In the genomic region with DNA sequence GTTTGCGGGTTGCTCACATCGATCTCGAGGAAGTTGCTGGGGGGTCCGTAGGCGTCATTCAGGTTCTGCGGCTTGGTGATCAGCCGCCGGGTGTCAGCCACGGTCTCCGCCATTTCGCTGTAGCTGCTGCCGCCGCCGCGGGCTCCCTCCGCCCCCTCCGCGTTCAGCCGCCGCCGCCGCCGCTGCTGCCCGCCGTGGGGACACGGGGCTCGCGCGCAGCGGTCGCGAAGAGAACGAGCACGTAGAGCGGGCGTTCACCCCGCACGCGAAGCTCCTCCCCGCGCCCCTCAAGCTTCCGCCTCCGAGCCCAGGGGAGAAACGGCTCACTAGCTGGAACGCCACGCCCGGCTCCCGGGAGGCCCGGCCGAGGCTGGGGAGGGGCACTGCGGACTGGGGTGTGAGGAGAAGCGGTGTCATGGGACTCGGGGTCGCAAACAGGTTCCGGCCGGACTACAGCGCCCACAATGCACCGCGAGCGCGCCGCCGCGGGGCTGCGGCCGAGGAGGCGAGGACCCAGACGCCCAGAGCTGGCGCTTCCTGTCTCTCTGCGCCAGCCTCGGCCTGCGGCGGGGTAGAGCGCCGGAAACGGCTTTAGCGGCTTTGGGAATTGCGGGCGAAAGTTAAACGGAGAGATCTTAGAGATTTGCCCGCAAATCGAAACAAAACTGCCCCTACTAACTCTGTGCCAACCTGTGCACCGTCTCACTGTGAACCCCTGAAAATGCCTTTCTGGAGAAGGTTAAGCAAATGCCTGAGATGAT, we compare ENCODE assay signal across 8 cellular contexts. TPM values are rescaled to one million over a fixed set of nuclear protein-coding genes. Genes with fewer than 3 reads are reported as not detected.
DNase-seq lines count a peak whose midpoint lies in the region; ATAC-seq and TF ChIP-seq lines count a peak whose summit lies in the region.

A gene (minus strand): TSS at position 232 of the 761 bp plus-strand sequence. CDS start 119 bp downstream, at position 113.

- H3K4me2 ChIP-seq in SK-N-SH: peak within 1 kb of the TSS; percentile 97

- H3K9ac ChIP-seq in SK-N-SH: peak within 1 kb of the TSS; percentile 91

- peak within 1 kb of the TSS; percentile 98 for H2AFZ ChIP-seq in SK-N-SH (ENCODE audit: low read depth)

- H3K4me3 ChIP-seq in GM08714 (ENCODE audit: low read length) (peak within 1 kb of the TSS; percentile 91), HFF-Myc (replicated peaks; ENCODE audit: low read depth, low read length) (peak within 1 kb of the TSS; percentile 91), SK-N-SH (ENCODE audit: low read depth in 2 of 2, low read length in 1 of 2) (peak within 1 kb of the TSS; percentile 83 to 99), gastroesophageal sphincter (peak within 1 kb of the TSS; percentile 67 to 84)

- DNase-seq in HFF-Myc (ENCODE audit: extremely low read depth, low read depth) (peak; percentile 83), NAMALWA (ENCODE audit: low spot score) (peak; percentile 97), SK-N-SH (peak; percentile 98), non-pigmented ciliary epithelial cell (ENCODE audit: low read depth) (peak; percentile 74), superior temporal gyrus (ENCODE audit: extremely low spot score) (peak; percentile 92)
- DNase-seq in activated naive CD4-positive, alpha-beta T cell treated with anti-CD3 and anti-CD28 coated beads, Interleukin-2, amount 50 U/mL, for 16 hours: peak; percentile 88

- H3K36me3 ChIP-seq in SK-N-SH (replicated peaks in 1 of 2; ENCODE audit: control insufficient read depth in 1 of 2, insufficient read depth in 2 of 2, low read length in 1 of 2) (peaks cover 0 to under 1% of the 10 kb centered on the region in 2 experiments), gastroesophageal sphincter (peaks cover 0 to 5% of the 10 kb centered on the region in 2 donors)

- CTCF ChIA-PET in SK-N-SH (lab: Yijun Ruan, JAX): interaction anchor here (0.7 to 2.1 kb wide), 9 partner anchors 10 to 633 kb away, joined by 3 to 10 read pairs (median 3); a partner anchor contains a TSS

- TF ChIP-seq POLR2A in gastroesophageal sphincter (IDR thresholded peaks at IDR 0.05): peak; percentile 66 to 74

- peak; percentile 97 for ATAC-seq in gastroesophageal sphincter

- peaks cover 4% of the 10 kb centered on the region for H3F3A ChIP-seq in SK-N-SH (replicated peaks; ENCODE audit: insufficient read depth)

- 0% methylated on average over 20 of the region's 83 CpGs for WGBS in SK-N-SH (ENCODE audit: low lambda C conversion rate)
- WGBS in gastroesophageal sphincter (ENCODE audit: low coverage in 1 of 2), 2 donors: 0% methylated on average over 3 of the region's 83 CpGs; no CpG with 5 or more reads in 1 of the 2 donors

- TF ChIP-seq EP300 in SK-N-SH (IDR thresholded peaks at IDR 0.05; ENCODE audit: borderline replicate concordance in 1 of 2, low read depth in 1 of 2, low read length in 1 of 2): peak in 1 of 2 experiments; percentile 17; a peak in 1 of 4 replicates
- TF ChIP-seq EP300 in gastroesophageal sphincter (IDR thresholded peaks at IDR 0.05): no peak

- no peaks in the 10 kb centered on the region; the same call in 1 of the 2 replicates for H4K20me1 ChIP-seq in SK-N-SH (ENCODE audit: insufficient read depth)

- TF ChIP-seq RAD21 in SK-N-SH (IDR thresholded peaks at IDR 0.05; ENCODE audit: low read length): no peak

- POLR2A ChIA-PET in SK-N-SH (lab: Yijun Ruan, JAX): interaction anchor here (0.6 to 1.9 kb wide), 7 partner anchors 10 to 230 kb away, joined by 3 to 12 read pairs (median 3); a partner anchor contains a TSS

- H3K27ac ChIP-seq in SK-N-SH (ENCODE audit: low read depth in 2 of 2, low read length in 1 of 2) (peak within 1 kb of the TSS; percentile 85 to 95), gastroesophageal sphincter (peak within 1 kb of the TSS; percentile 78 to 99 (median 96))

- H3K79me2 ChIP-seq in SK-N-SH (ENCODE audit: insufficient read depth): peaks cover 49% of the 10 kb centered on the region

- H3K9me3 ChIP-seq in SK-N-SH (no peaks in the 10 kb centered on the region), gastroesophageal sphincter (no peaks in the 10 kb centered on the region)

- no peak for TF ChIP-seq CTCF in HFF-Myc (IDR thresholded peaks at IDR 0.05; ENCODE audit: low read depth, low read length, missing control alignments)
- 0 out of 2 replicates have a peak, but pooled peaks have one; percentile 19 for TF ChIP-seq CTCF in SK-N-SH (IDR thresholded peaks at IDR 0.05)
- peak in 2 of 4 experiments; percentile 12 to 40 for TF ChIP-seq CTCF in gastroesophageal sphincter (IDR thresholded peaks at IDR 0.05)

- no peaks in the 10 kb centered on the region for H3K27me3 ChIP-seq in SK-N-SH (ENCODE audit: insufficient read depth)
- no peaks in the 10 kb centered on the region for H3K27me3 ChIP-seq in gastroesophageal sphincter

- H3K4me1 ChIP-seq in SK-N-SH (ENCODE audit: control insufficient read depth in 1 of 2, insufficient read depth in 2 of 2, low read depth in 1 of 2, low read length in 1 of 2): peaks cover 5 to 8% of the 10 kb centered on the region in 2 experiments
- peaks cover 0 to 47% (median 9%) of the 10 kb centered on the region in 3 donors for H3K4me1 ChIP-seq in gastroesophageal sphincter

- no peaks in the 10 kb centered on the region for H3K9me2 ChIP-seq in SK-N-SH

TF ChIP-seq in SK-N-SH, 30 proteins besides CTCF, POLR2A, EP300 and RAD21 (continues in another document):
- TF ChIP-seq FOXJ3 (CRISPR knock-in tag; IDR thresholded peaks at IDR 0.05) (no peak), GATA2 (CRISPR knock-in tag; IDR thresholded peaks at IDR 0.05) (peak; percentile 67), JUND (IDR thresholded peaks at IDR 0.05) (no peak), TAF1 (IDR thresholded peaks at IDR 0.05; ENCODE audit: borderline replicate concordance, low read depth, low read length) (peak; percentile 92), POLR2AphosphoS5 (IDR thresholded peaks at IDR 0.05; ENCODE audit: low read depth, low read length) (peak; percentile 94), NFIC (IDR thresholded peaks at IDR 0.05; ENCODE audit: borderline replicate concordance) (peak; percentile 14), MEF2A (IDR thresholded peaks at IDR 0.05; ENCODE audit: borderline replicate concordance, low read depth) (no peak), MXI1 (IDR thresholded peaks at IDR 0.05; ENCODE audit: low read depth, low read length) (peak; percentile 37; the same call in 1 of the 2 replicates), GABPA (IDR thresholded peaks at IDR 0.05; ENCODE audit: low read depth) (peak; percentile 79), TCF12 (IDR thresholded peaks at IDR 0.05) (no peak), FOSL2 (IDR thresholded peaks at IDR 0.05; ENCODE audit: borderline replicate concordance, low read depth) (no peak)
- TF ChIP-seq, protein P1, sequence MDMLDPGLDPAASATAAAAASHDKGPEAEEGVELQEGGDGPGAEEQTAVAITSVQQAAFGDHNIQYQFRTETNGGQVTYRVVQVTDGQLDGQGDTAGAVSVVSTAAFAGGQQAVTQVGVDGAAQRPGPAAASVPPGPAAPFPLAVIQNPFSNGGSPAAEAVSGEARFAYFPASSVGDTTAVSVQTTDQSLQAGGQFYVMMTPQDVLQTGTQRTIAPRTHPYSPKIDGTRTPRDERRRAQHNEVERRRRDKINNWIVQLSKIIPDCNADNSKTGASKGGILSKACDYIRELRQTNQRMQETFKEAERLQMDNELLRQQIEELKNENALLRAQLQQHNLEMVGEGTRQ (IDR thresholded peaks at IDR 0.05; ENCODE audit: borderline replicate concordance, low read depth, low read length): no peak
- TF ChIP-seq, protein P2, sequence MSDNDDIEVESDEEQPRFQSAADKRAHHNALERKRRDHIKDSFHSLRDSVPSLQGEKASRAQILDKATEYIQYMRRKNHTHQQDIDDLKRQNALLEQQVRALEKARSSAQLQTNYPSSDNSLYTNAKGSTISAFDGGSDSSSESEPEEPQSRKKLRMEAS (IDR thresholded peaks at IDR 0.05; ENCODE audit: low read depth): peak; percentile 72
- TF ChIP-seq, protein P3, sequence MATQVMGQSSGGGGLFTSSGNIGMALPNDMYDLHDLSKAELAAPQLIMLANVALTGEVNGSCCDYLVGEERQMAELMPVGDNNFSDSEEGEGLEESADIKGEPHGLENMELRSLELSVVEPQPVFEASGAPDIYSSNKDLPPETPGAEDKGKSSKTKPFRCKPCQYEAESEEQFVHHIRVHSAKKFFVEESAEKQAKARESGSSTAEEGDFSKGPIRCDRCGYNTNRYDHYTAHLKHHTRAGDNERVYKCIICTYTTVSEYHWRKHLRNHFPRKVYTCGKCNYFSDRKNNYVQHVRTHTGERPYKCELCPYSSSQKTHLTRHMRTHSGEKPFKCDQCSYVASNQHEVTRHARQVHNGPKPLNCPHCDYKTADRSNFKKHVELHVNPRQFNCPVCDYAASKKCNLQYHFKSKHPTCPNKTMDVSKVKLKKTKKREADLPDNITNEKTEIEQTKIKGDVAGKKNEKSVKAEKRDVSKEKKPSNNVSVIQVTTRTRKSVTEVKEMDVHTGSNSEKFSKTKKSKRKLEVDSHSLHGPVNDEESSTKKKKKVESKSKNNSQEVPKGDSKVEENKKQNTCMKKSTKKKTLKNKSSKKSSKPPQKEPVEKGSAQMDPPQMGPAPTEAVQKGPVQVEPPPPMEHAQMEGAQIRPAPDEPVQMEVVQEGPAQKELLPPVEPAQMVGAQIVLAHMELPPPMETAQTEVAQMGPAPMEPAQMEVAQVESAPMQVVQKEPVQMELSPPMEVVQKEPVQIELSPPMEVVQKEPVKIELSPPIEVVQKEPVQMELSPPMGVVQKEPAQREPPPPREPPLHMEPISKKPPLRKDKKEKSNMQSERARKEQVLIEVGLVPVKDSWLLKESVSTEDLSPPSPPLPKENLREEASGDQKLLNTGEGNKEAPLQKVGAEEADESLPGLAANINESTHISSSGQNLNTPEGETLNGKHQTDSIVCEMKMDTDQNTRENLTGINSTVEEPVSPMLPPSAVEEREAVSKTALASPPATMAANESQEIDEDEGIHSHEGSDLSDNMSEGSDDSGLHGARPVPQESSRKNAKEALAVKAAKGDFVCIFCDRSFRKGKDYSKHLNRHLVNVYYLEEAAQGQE (IDR thresholded peaks at IDR 0.05; ENCODE audit: low read depth, low read length): 0 out of 2 replicates have a peak, but pooled peaks have one; percentile 33
- TF ChIP-seq, protein P4, sequence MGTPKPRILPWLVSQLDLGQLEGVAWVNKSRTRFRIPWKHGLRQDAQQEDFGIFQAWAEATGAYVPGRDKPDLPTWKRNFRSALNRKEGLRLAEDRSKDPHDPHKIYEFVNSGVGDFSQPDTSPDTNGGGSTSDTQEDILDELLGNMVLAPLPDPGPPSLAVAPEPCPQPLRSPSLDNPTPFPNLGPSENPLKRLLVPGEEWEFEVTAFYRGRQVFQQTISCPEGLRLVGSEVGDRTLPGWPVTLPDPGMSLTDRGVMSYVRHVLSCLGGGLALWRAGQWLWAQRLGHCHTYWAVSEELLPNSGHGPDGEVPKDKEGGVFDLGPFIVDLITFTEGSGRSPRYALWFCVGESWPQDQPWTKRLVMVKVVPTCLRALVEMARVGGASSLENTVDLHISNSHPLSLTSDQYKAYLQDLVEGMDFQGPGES (IDR thresholded peaks at IDR 0.05; ENCODE audit: low read depth, low read length): no peak

RNA-seq across cellular contexts. Expression of the gene that starts here (rescaled TPM):
- polyA plus RNA-seq in SK-N-SH (2012; rRNA removed): 105 and 124 TPM in 2 replicates
- 174 and 261 TPM in 2 replicates for polyA plus RNA-seq in SK-N-SH (2012; cell fraction: cytosol; rRNA removed)
- polyA plus RNA-seq in SK-N-SH (2012; cell fraction: nucleus; rRNA removed): 25.1 and 36.7 TPM in 2 replicates
- total RNA-seq in gastroesophageal sphincter: 100 to 1,000 TPM; 141 to 183 (median 160) TPM

Comparison
In these comparisons a context has a peak if more than half of its experiments do, and no peak if none do; other contexts are left out.
1. Peak in every context shown above with its lines: DNase-seq, ATAC-seq, H3K4me3 ChIP-seq and H3K27ac ChIP-seq.